11 cellular contexts compared by ENCODE assay signal in genomic region chr11:85889676-85890579, GRCh38. TPM values are rescaled to one million over a fixed set of nuclear protein-coding genes. Genes with fewer than 3 reads are reported as not detected.
DNase-seq lines count a peak whose midpoint lies in the region; ATAC-seq and TF ChIP-seq lines count a peak whose summit lies in the region.
"Had no signal": no experiment of that assay in that cellular context is flagged by ENCODE, and none has a peak within 500 bp of the region (broad histone marks: within the 10 kb centered on the region; RNA-seq: fewer than 3 reads in every experiment).

No MANE protein-coding gene starts in this region.

- TF ChIP-seq CTCF in fibroblast of mammary gland (conservative IDR thresholded peaks at IDR 0.05; ENCODE audit: control insufficient read depth, insufficient read depth, low read depth, low read length): no peak
- TF ChIP-seq CTCF in prostate gland (IDR thresholded peaks at IDR 0.05): no peak

- no peak for ATAC-seq in HG02642 (IDR thresholded peaks at IDR 0.05; ENCODE audit: poor library complexity, unreplicated experiment)

- H3K9me3 ChIP-seq in SJCRH30 (replicated peaks): no peaks in the 10 kb centered on the region
- H3K9me3 ChIP-seq in prostate gland: no peaks in the 10 kb centered on the region
- H3K9me3 ChIP-seq: ovary had no signal

- no peak overlapping the region for H3K4me3 ChIP-seq in SJCRH30
- no peak overlapping the region for H3K4me3 ChIP-seq in fibroblast of mammary gland (ENCODE audit: control insufficient read depth, low read depth, low read length)
- H3K4me3 ChIP-seq in prostate gland: no peak overlapping the region
- H3K4me3 ChIP-seq: ovary had no signal

- H3K36me3 ChIP-seq in SJCRH30: no peaks in the 10 kb centered on the region
- no peaks in the 10 kb centered on the region for H3K36me3 ChIP-seq in prostate gland
- H3K36me3 ChIP-seq: ovary had no signal

- peak; percentile 86 for DNase-seq in H4 (ENCODE audit: low spot score)
- peak; percentile 47 to 59 for DNase-seq in SJCRH30
- DNase-seq in fibroblast of mammary gland (ENCODE audit: low read depth): peak; percentile 61
- peak; percentile 93 for DNase-seq in renal cortical epithelial cell (ENCODE audit: low read depth)
- DNase-seq in NCI-H510A treated with DMSO at 0.1 percent for 48 hours (lab: John Stamatoyannopoulos, UW): no peak
- DNase-seq in prostate gland (ENCODE audit: low spot score): no peak
- DNase-seq in NCI-H1105 treated with DMSO at 0.1 percent for 48 hours (lab: John Stamatoyannopoulos, UW): no peak
- DNase-seq: activated CD4-positive, alpha-beta T cell treated with anti-CD3 and anti-CD28 coated beads, Interleukin-2, amount 50 U/mL, for 48 hours; NCI-H1092; ovary had no signal

- intact Hi-C loops in prostate gland (cut with DNase I): no loop called here

- peaks cover 19% of the 10 kb centered on the region for H3K4me1 ChIP-seq in SJCRH30
- no peaks in the 10 kb centered on the region for H3K4me1 ChIP-seq in prostate gland (replicated peaks)

- TF ChIP-seq POLR2A in prostate gland (IDR thresholded peaks at IDR 0.05): no peak

- H3K27me3 ChIP-seq in SJCRH30 (no peaks in the 10 kb centered on the region), prostate gland (replicated peaks; ENCODE audit: insufficient read depth) (no peaks in the 10 kb centered on the region)
- H3K27me3 ChIP-seq: ovary had no signal

- 84% methylated on average over 8 of the region's 8 CpGs for WGBS in prostate gland

- H3K27ac ChIP-seq in SJCRH30: no peak overlapping the region
- H3K27ac ChIP-seq in prostate gland: no peak overlapping the region
- H3K27ac ChIP-seq: ovary had no signal

RNA-seq across cellular contexts. Expression of gene CCDC83, which starts 34.7 kb away (rescaled TPM):
- total RNA-seq in H4 (2014; rRNA removed; shearing (Covaris generic)): not detected in 2 replicates
- total RNA-seq in SJCRH30 (2014; rRNA removed; shearing (Covaris generic)): not detected in 2 replicates
- total RNA-seq in renal cortical epithelial cell (not detected in 2 replicates), prostate gland (10 to 100 TPM in 1 of 2 donors, not detected in 1; 12.5 TPM)
- total RNA-seq: ovary had no signal

Comparison
In these comparisons a context has a peak if more than half of its experiments do, and no peak if none do; other contexts are left out.
1. DNase-seq: peak in H4 (single experiment), SJCRH30 (2 of 2), fibroblast of mammary gland (single experiment) and renal cortical epithelial cell (single experiment); none in NCI-H510A treated with DMSO at 0.1 percent for 48 hours (single experiment), prostate gland (single experiment) and NCI-H1105 treated with DMSO at 0.1 percent for 48 hours (single experiment).